In the genomic region with DNA sequence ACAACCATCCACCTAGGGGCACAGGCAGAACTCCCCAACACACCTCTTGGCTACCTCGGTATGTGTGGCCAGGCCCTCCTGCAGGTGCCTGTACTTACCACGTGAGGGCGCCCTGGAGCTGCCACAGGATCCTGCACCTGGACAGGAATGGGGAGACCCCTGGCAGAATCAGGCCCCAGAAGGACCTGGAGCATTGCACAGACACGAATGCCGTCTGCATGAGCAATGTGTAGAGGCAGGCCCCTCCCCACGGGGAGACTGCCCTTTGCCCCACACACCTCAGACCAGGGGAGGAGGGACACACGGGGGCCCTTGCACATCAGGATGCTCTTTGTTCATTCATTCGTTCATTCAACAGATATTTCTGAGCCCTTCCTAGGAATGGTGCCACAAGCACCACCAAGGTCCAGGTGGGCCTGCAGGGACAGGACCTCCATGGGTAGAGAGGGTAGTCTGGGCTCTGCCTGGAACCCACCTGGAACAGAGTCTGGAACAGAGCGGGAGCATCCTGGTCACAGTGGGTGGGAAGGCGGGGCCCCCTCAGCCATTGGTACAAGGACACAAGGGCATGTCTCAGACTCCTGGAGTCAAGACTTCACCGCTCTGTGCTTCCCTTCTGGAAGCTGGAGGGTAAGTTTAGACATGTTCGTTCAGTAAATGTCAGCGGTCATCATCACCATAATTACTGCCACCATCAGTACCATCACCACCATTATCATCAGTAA, we compare ENCODE assay signal across 8 cellular contexts. TPM values are rescaled to one million over a fixed set of nuclear protein-coding genes. Genes with fewer than 3 reads are reported as not detected.
A peak's percentile ranks its signal among the peaks of the same experiment; 100 is the strongest.
DNase-seq lines count a peak whose midpoint lies in the region; ATAC-seq, FAIRE-seq and TF ChIP-seq lines count a peak whose summit lies in the region.

No MANE protein-coding gene starts in this region.

- 36 to 43% methylated on average over 13 of the region's 13 CpGs for WGBS in GM23248 (ENCODE audit: low coverage in 1 of 2, low lambda C conversion rate in 2 of 2, missing lambda C conversion rate in 2 of 2), 2 experiments

- no peak overlapping the region for H3K27ac Mint-ChIP-seq in astrocyte (ENCODE audit: unreplicated experiment)

- FAIRE-seq in astrocyte (lab: Jason Lieb, UNC): no peak

- no peak overlapping the region for H3K4me3 Mint-ChIP-seq in astrocyte (ENCODE audit: unreplicated experiment)

- H3K36me3 Mint-ChIP-seq in astrocyte (ENCODE audit: low read depth, unreplicated experiment): no peaks in the 10 kb centered on the region

- H3F3A ChIP-seq in GM23248 (ENCODE audit: insufficient read depth): no peaks in the 10 kb centered on the region

- H3K36me3 ChIP-seq in GM23248 (ENCODE audit: low read depth): no peaks in the 10 kb centered on the region
- no peaks in the 10 kb centered on the region for H3K36me3 ChIP-seq in astrocyte (ENCODE audit: insufficient read depth, low read length)
- no peaks in the 10 kb centered on the region for H3K36me3 ChIP-seq in kidney epithelial cell (ENCODE audit: control insufficient read depth, insufficient read depth, low read length)

- H2AFZ ChIP-seq in GM23248 (no peak overlapping the region), astrocyte (ENCODE audit: low read depth, low read length) (no peak overlapping the region)

- DNase-seq in GM23248 (peak; percentile 53), astrocyte (ENCODE audit: low read depth) (no peak), kidney epithelial cell (ENCODE audit: low read depth) (no peak)
- DNase-seq in stimulated activated CD4-positive, alpha-beta T cell treated with anti-CD3 and anti-CD28 coated beads, TNF-alpha, amount 100 ng/mL, for 24 hours (ENCODE audit: low read depth in 3 of 3): peak in 2 of 3 experiments; percentile 33 to 49

- H3K4me2 ChIP-seq in GM23248 (ENCODE audit: unreplicated experiment) (no peak overlapping the region), astrocyte (ENCODE audit: low read length) (no peak overlapping the region)

- H3K79me2 ChIP-seq in GM23248 (ENCODE audit: insufficient read depth) (no peaks in the 10 kb centered on the region), astrocyte (ENCODE audit: insufficient read depth, low read length) (no peaks in the 10 kb centered on the region)

- H3K27me3 ChIP-seq in GM23248 (replicated peaks; ENCODE audit: insufficient read depth) (peaks cover 10% of the 10 kb centered on the region; the same call in 1 of the 2 replicates), astrocyte (ENCODE audit: insufficient read depth, low read length) (peaks cover 11% of the 10 kb centered on the region), kidney epithelial cell (ENCODE audit: control insufficient read depth, insufficient read depth, low read length) (peaks cover 43% of the 10 kb centered on the region)

- in situ Hi-C loops in GM23248 (cut with MboI): no loop called here

- H3K9ac ChIP-seq in GM23248 (no peak overlapping the region), astrocyte (ENCODE audit: low read length) (no peak overlapping the region)

- H3K4me1 ChIP-seq in GM23248 (ENCODE audit: insufficient read depth) (no peaks in the 10 kb centered on the region; the same call in 1 of the 2 replicates), astrocyte (ENCODE audit: insufficient read depth, low read length) (no peaks in the 10 kb centered on the region)

- ATAC-seq in SK-N-SH treated with all-trans-retinoic acid at 6 μM for 48 hours (peak; percentile 77), HG03442 (IDR thresholded peaks at IDR 0.05; ENCODE audit: unreplicated experiment) (no peak), GM18861 (IDR thresholded peaks at IDR 0.05; ENCODE audit: unreplicated experiment) (no peak)

- H3K27ac ChIP-seq in C4-2B (no peak overlapping the region), GM23248 (no peak overlapping the region), astrocyte (ENCODE audit: low read depth, low read length) (no peak overlapping the region)

- H3K27me3 Mint-ChIP-seq in astrocyte (ENCODE audit: low read depth, unreplicated experiment): peaks cover 40% of the 10 kb centered on the region

- H3K9me3 Mint-ChIP-seq in astrocyte (ENCODE audit: unreplicated experiment): no peaks in the 10 kb centered on the region

- TF ChIP-seq CTCF in C4-2B (conservative IDR thresholded peaks at IDR 0.05): peak; percentile 96
- TF ChIP-seq CTCF in astrocyte (IDR thresholded peaks at IDR 0.05; ENCODE audit: insufficient read depth, low read depth, low read length): peak; percentile 69
- TF ChIP-seq CTCF in kidney epithelial cell (IDR thresholded peaks at IDR 0.05; ENCODE audit: insufficient read depth, low read length, poor library complexity, severe bottlenecking): peak; percentile 90

- H4K20me1 ChIP-seq in GM23248 (ENCODE audit: insufficient read depth) (no peaks in the 10 kb centered on the region), astrocyte (ENCODE audit: insufficient read depth, low read length) (peaks cover 17% of the 10 kb centered on the region)

- no peaks in the 10 kb centered on the region for H3K9me2 ChIP-seq in GM23248 (ENCODE audit: insufficient read depth)

- H3K4me1 Mint-ChIP-seq in astrocyte (ENCODE audit: low read depth, unreplicated experiment): peaks cover 9% of the 10 kb centered on the region

- H3K9me3 ChIP-seq in GM23248 (ENCODE audit: low read depth): no peaks in the 10 kb centered on the region
- peaks cover 5% of the 10 kb centered on the region for H3K9me3 ChIP-seq in astrocyte (ENCODE audit: insufficient read depth, low read depth, low read length)

- H3K4me3 ChIP-seq in GM23248 (no peak overlapping the region), astrocyte (ENCODE audit: insufficient read depth, low read depth, low read length) (no peak overlapping the region), kidney epithelial cell (ENCODE audit: low read depth, low read length) (no peak overlapping the region)

TF ChIP-seq in SK-N-SH treated with all-trans-retinoic acid at 6 μM for 48 hours, 23 proteins besides CTCF, POLR2A, EP300 and RAD21:
- TF ChIP-seq BACH2 (CRISPR knock-in tag; IDR thresholded peaks at IDR 0.05; ENCODE audit: borderline replicate concordance): no peak
- TF ChIP-seq SNAI2 (CRISPR knock-in tag; IDR thresholded peaks at IDR 0.05): no peak
- TF ChIP-seq TCF4 (CRISPR knock-in tag; IDR thresholded peaks at IDR 0.05; ENCODE audit: borderline replicate concordance): no peak
- TF ChIP-seq PATZ1 (CRISPR knock-in tag; IDR thresholded peaks at IDR 0.05; ENCODE audit: borderline replicate concordance): no peak
- no peak for TF ChIP-seq GLIS3 (CRISPR knock-in tag; IDR thresholded peaks at IDR 0.05)
- TF ChIP-seq ZNF565 (CRISPR knock-in tag; conservative IDR thresholded peaks at IDR 0.05; ENCODE audit: low read depth): no peak
- no peak for TF ChIP-seq TOX (CRISPR knock-in tag; IDR thresholded peaks at IDR 0.05; ENCODE audit: borderline replicate concordance)
- no peak for TF ChIP-seq TSHZ2 (CRISPR knock-in tag; IDR thresholded peaks at IDR 0.05)
- no peak for TF ChIP-seq RARB (CRISPR knock-in tag; IDR thresholded peaks at IDR 0.05)
- no peak for TF ChIP-seq ZNF70 (CRISPR knock-in tag; IDR thresholded peaks at IDR 0.05)
- TF ChIP-seq ZC3H10 (CRISPR knock-in tag; IDR thresholded peaks at IDR 0.05): no peak

RNA-seq across cellular contexts. Expression of gene YTHDF1, which starts 32.3 kb away (rescaled TPM):
- 20.4 and 22.5 TPM in 2 replicates for total RNA-seq in GM23248 (2014; rRNA removed; shearing (Covaris generic))
- 16.7 and 26.0 TPM in 2 replicates for polyA plus RNA-seq in GM23248 (2016; fragmentation: Nextera tagmentation; extraction: Ambion mirVana)
- total RNA-seq in astrocyte (98.9 and 107 TPM in 2 replicates), kidney epithelial cell (54.3 and 54.8 TPM in 2 replicates)

RNA-seq across cellular contexts. Expression of gene BIRC7, which starts 52.1 kb away (rescaled TPM):
- total RNA-seq in GM23248 (2014; rRNA removed; shearing (Covaris generic)): not detected in 2 replicates
- polyA plus RNA-seq in GM23248 (2016; fragmentation: Nextera tagmentation; extraction: Ambion mirVana): not detected in 2 replicates
- total RNA-seq in astrocyte (2.9 and 3.3 TPM in 2 replicates), kidney epithelial cell (12.8 and 19.2 TPM in 2 replicates)

Comparison
In these comparisons a context has a peak if more than half of its experiments do, and no peak if none do; other contexts are left out.
1. DNase-seq: peak in GM23248 (single experiment) and stimulated activated CD4-positive, alpha-beta T cell treated with anti-CD3 and anti-CD28 coated beads, TNF-alpha, amount 100 ng/mL, for 24 hours (2 of 3); none in astrocyte (single experiment) and kidney epithelial cell (single experiment).
2. Peak in every context shown above with its lines, with median percentiles within 50 percentile points of each other: CTCF ChIP-seq.